In genomic region chr7:50358306-50358705, GRCh38 we compare ENCODE assay signal across 1 cellular context.
TF ChIP-seq lines count a peak whose summit lies in the region.

No MANE protein-coding gene starts in this region.

TF ChIP-seq in K562, 482 proteins besides CTCF, POLR2A, EP300 and RAD21:
- TF ChIP-seq KDM1A (IDR thresholded peaks at IDR 0.05) (no peak), BCL6 (CRISPR knock-in tag; IDR thresholded peaks at IDR 0.05) (no peak), ZBTB5 (IDR thresholded peaks at IDR 0.05) (no peak), ZNF639 (CRISPR knock-in tag; conservative IDR thresholded peaks at IDR 0.05 in 1 of 2, IDR thresholded peaks at IDR 0.05 in 1 of 2) (no peak), SETDB1 (IDR thresholded peaks at IDR 0.05; ENCODE audit: low read length) (no peak), UBTF (IDR thresholded peaks at IDR 0.05; ENCODE audit: borderline replicate concordance in 1 of 2, low read depth in 2 of 2, low read length in 2 of 2) (no peak), ZNF384 (IDR thresholded peaks at IDR 0.05; ENCODE audit: low read depth, low read length) (no peak), PKNOX1 (IDR thresholded peaks at IDR 0.05) (no peak), STAT5B (CRISPR knock-in tag; IDR thresholded peaks at IDR 0.05) (no peak), HMG20A (CRISPR knock-in tag; conservative IDR thresholded peaks at IDR 0.05) (no peak), MAFG (tag; conservative IDR thresholded peaks at IDR 0.05) (no peak), ZNF3 (CRISPR knock-in tag; IDR thresholded peaks at IDR 0.05) (no peak), ZNF561 (CRISPR knock-in tag; conservative IDR thresholded peaks at IDR 0.05) (no peak), FIP1L1 (IDR thresholded peaks at IDR 0.05; ENCODE audit: low read depth, low read length, poor library complexity, severe bottlenecking) (no peak), PRDM10 (IDR thresholded peaks at IDR 0.05; ENCODE audit: partially characterized antibody) (no peak), RBM39 (optimal IDR thresholded peaks at IDR 0.05; ENCODE audit: low read depth, low read length) (no peak), HNRNPUL1 (IDR thresholded peaks at IDR 0.05; ENCODE audit: low read length) (no peak)
